ENCODE assay signal across 8 cellular contexts in the genomic region with DNA sequence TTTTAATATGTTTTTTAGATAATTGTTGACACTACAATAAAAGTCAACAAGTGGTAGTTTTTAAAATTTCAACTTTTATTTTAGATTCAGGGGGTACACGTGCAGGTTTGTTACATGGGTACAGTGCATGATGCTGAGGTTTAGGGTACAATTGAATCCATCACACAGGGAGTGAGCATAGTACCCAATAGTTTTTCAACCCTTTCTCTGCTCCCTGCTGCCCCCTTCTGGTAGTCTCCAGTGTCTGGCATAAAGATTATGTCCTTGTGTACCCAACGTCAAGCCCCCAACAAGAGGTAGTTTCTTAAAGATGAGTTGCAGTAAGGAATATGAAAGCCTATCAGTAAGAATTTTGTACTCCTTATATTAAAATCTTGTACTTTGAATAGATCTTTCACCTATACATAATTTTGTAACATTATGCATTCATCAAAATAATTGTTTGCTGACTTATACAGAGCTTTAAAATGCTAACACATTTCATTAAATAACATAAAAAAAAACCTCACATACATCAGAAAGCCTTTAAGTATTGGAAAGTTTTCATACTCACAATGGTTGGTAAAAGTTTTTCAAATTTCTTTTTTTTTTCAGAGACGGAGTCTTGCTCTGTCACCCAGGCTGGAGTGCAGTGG. TPM values are rescaled to one million over a fixed set of nuclear protein-coding genes. Genes with fewer than 3 reads are reported as not detected.
DNase-seq lines count a peak whose midpoint lies in the region; ATAC-seq, FAIRE-seq and TF ChIP-seq lines count a peak whose summit lies in the region.

No MANE protein-coding gene starts in this region.

- POLR2A ChIA-PET in RWPE1 (lab: Yijun Ruan, JAX; ENCODE audit: low non-redundant PET), result interaction anchor here (0.7 kb wide), 1 partner anchor 395 kb away, joined by 3 read pairs; no protein-coding TSS in a partner anchor

- TF ChIP-seq POLR2A in heart left ventricle (IDR thresholded peaks at IDR 0.05), result no peak

- peak; percentile 73 for TF ChIP-seq CTCF in RWPE1 (conservative IDR thresholded peaks at IDR 0.05; ENCODE audit: low read depth)
- TF ChIP-seq CTCF in heart left ventricle (IDR thresholded peaks at IDR 0.05), result peak; percentile 49 to 81 (median 66)

- TF ChIP-seq RAD21 in Ishikawa (IDR thresholded peaks at IDR 0.05; ENCODE audit: low read depth), result peak; percentile 49

- 34 to 38% (median 37%) methylated on average over 3 of the region's 3 CpGs for WGBS in heart left ventricle, 4 donors
- 30 to 35% (median 33%) methylated on average over 3 of the region's 3 CpGs for WGBS in small intestine, 3 donors

- no peak overlapping the region for H3K27ac ChIP-seq in RWPE1
- no peak overlapping the region for H3K27ac ChIP-seq in heart left ventricle
- H3K27ac ChIP-seq in small intestine (ENCODE audit: low read depth in 1 of 2, low read length in 1 of 2), result no peak overlapping the region

- H3K9me3 ChIP-seq in heart left ventricle, result no peaks in the 10 kb centered on the region
- no peaks in the 10 kb centered on the region for H3K9me3 ChIP-seq in small intestine (ENCODE audit: control insufficient read depth, low read depth)

- DNase-seq in CD1c-positive myeloid dendritic cell (ENCODE audit: extremely low spot score) (peak; percentile 76), RWPE1 (ENCODE audit: low spot score) (no peak), heart left ventricle (peak in 4 of 5 donors; percentile 23 to 48 (median 43)), small intestine (peak; percentile 73), GF-D8 (lab: John Stamatoyannopoulos, UW) (no peak)
- DNase-seq in activated T-helper 1 cell treated with anti-CD3 and anti-CD28 coated beads, Interleukin-2, amount 50 U/mL, for 16 hours (ENCODE audit: low read depth in 1 of 2, low spot score in 1 of 2), result peak; percentile 57 to 63

- CTCF ChIA-PET in RWPE1 (lab: Yijun Ruan, JAX), result interaction anchor here (0.6 to 0.9 kb wide), 5 partner anchors 30 to 1443 kb away, joined by 3 to 5 read pairs (median 3); no protein-coding TSS in a partner anchor

- no peak for FAIRE-seq in small intestine (lab: Jason Lieb, UNC)

- H3K27me3 ChIP-seq in heart left ventricle (no peaks in the 10 kb centered on the region), small intestine (ENCODE audit: control insufficient read depth in 2 of 2, insufficient read depth in 2 of 2, low read length in 2 of 2) (no peaks in the 10 kb centered on the region)

- ATAC-seq in GM19324 (IDR thresholded peaks at IDR 0.05; ENCODE audit: low FRiP score, unreplicated experiment) (peak; percentile 68), heart left ventricle (peak in 3 of 4 donors; percentile 42 to 53 (median 49))

- no peak for TF ChIP-seq EP300 in Ishikawa (IDR thresholded peaks at IDR 0.05; ENCODE audit: borderline replicate concordance)

- H3K4me1 ChIP-seq in heart left ventricle (peaks cover 0 to 2% (median 0%) of the 10 kb centered on the region in 12 donors), small intestine (ENCODE audit: control insufficient read depth in 2 of 2, insufficient read depth in 1 of 2, low read depth in 1 of 2, low read length in 1 of 2) (no peaks in the 10 kb centered on the region)

- H3K36me3 ChIP-seq in heart left ventricle (no peaks in the 10 kb centered on the region), small intestine (ENCODE audit: control insufficient read depth in 2 of 2, insufficient read depth in 2 of 2, low read length in 2 of 2) (no peaks in the 10 kb centered on the region)

- intact Hi-C loops in heart left ventricle (cut with DNase I), result loop anchor here in 1 of 10 donors (10.0 kb wide), 1 partner anchor 120 kb away; no protein-coding TSS in a partner anchor

- no peak overlapping the region for H3K4me3 ChIP-seq in heart left ventricle
- H3K4me3 ChIP-seq in small intestine (ENCODE audit: low read depth in 1 of 2, low read length in 2 of 2), result no peak overlapping the region

TF ChIP-seq in Ishikawa, 13 proteins besides CTCF, POLR2A, EP300 and RAD21:
- TF ChIP-seq, protein P1, sequence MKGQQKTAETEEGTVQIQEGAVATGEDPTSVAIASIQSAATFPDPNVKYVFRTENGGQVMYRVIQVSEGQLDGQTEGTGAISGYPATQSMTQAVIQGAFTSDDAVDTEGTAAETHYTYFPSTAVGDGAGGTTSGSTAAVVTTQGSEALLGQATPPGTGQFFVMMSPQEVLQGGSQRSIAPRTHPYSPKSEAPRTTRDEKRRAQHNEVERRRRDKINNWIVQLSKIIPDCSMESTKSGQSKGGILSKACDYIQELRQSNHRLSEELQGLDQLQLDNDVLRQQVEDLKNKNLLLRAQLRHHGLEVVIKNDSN (IDR thresholded peaks at IDR 0.05), result no peak
- TF ChIP-seq FOXM1 (IDR thresholded peaks at IDR 0.05; ENCODE audit: borderline replicate concordance, low read depth), result no peak
- no peak for TF ChIP-seq TEAD4 (IDR thresholded peaks at IDR 0.05)
- no peak for TF ChIP-seq MAX (IDR thresholded peaks at IDR 0.05)
- TF ChIP-seq EGR1 (IDR thresholded peaks at IDR 0.05), result no peak
- no peak for TF ChIP-seq CREB1 (IDR thresholded peaks at IDR 0.05; ENCODE audit: low read depth)
- no peak for TF ChIP-seq TCF12 (IDR thresholded peaks at IDR 0.05; ENCODE audit: low read depth)
- TF ChIP-seq YY1 (IDR thresholded peaks at IDR 0.05; ENCODE audit: low read depth), result no peak
- no peak for TF ChIP-seq TAF1 (IDR thresholded peaks at IDR 0.05; ENCODE audit: low read depth)
- TF ChIP-seq, protein P2, sequence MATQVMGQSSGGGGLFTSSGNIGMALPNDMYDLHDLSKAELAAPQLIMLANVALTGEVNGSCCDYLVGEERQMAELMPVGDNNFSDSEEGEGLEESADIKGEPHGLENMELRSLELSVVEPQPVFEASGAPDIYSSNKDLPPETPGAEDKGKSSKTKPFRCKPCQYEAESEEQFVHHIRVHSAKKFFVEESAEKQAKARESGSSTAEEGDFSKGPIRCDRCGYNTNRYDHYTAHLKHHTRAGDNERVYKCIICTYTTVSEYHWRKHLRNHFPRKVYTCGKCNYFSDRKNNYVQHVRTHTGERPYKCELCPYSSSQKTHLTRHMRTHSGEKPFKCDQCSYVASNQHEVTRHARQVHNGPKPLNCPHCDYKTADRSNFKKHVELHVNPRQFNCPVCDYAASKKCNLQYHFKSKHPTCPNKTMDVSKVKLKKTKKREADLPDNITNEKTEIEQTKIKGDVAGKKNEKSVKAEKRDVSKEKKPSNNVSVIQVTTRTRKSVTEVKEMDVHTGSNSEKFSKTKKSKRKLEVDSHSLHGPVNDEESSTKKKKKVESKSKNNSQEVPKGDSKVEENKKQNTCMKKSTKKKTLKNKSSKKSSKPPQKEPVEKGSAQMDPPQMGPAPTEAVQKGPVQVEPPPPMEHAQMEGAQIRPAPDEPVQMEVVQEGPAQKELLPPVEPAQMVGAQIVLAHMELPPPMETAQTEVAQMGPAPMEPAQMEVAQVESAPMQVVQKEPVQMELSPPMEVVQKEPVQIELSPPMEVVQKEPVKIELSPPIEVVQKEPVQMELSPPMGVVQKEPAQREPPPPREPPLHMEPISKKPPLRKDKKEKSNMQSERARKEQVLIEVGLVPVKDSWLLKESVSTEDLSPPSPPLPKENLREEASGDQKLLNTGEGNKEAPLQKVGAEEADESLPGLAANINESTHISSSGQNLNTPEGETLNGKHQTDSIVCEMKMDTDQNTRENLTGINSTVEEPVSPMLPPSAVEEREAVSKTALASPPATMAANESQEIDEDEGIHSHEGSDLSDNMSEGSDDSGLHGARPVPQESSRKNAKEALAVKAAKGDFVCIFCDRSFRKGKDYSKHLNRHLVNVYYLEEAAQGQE (IDR thresholded peaks at IDR 0.05; ENCODE audit: low read depth), result no peak
- TF ChIP-seq ZBTB7A (IDR thresholded peaks at IDR 0.05; ENCODE audit: low read depth), result no peak
- no peak for TF ChIP-seq NFIC (IDR thresholded peaks at IDR 0.05)

RNA-seq across cellular contexts. Expression of gene RALGAPA1, which starts 5.4 kb away (rescaled TPM):
- 10 to 100 TPM; 26.0 to 43.0 (median 33.3) TPM for total RNA-seq in heart left ventricle
- polyA plus RNA-seq in heart left ventricle (10 to 100 TPM in 1 of 2 donors, 1 to 10 TPM in 1; 9.9 to 11.7 TPM), small intestine (10 to 100 TPM in 2 of 3 donors, 1 to 10 TPM in 1; 9.6 to 14.8 (median 11.9) TPM)

RNA-seq across cellular contexts. Expression of gene BRMS1L, which starts 11.7 kb away (rescaled TPM):
- total RNA-seq in heart left ventricle, result 10 to 100 TPM in 5 of 9 donors, 1 to 10 TPM in 4; 5.3 to 14.8 (median 11.2) TPM
- polyA plus RNA-seq in heart left ventricle (10 to 100 TPM in 1 of 2 donors, 1 to 10 TPM in 1; 3.4 to 11.1 TPM), small intestine (1 to 10 TPM; 2.7 to 4.6 (median 4.0) TPM)

Comparison
In these comparisons a context has a peak if more than half of its experiments do, and no peak if none do; other contexts are left out.
1. DNase-seq: peak in CD1c-positive myeloid dendritic cell (single experiment), activated T-helper 1 cell treated with anti-CD3 and anti-CD28 coated beads, Interleukin-2, amount 50 U/mL, for 16 hours (2 of 2), heart left ventricle (4 of 5) and small intestine (single experiment); none in RWPE1 (single experiment) and GF-D8 (single experiment).